ENCODE assay signal across 20 cellular contexts in genomic region chr21:35352066-35352770, GRCh38.
DNase-seq lines count a peak whose midpoint lies in the region; ATAC-seq and TF ChIP-seq lines count a peak whose summit lies in the region.
"Had no signal": no experiment of that assay in that cellular context is flagged by ENCODE, and none has a peak within 500 bp of the region (broad histone marks: within the 10 kb centered on the region; RNA-seq: fewer than 3 reads in every experiment).

No MANE protein-coding gene starts in this region.

- H3K27me3 Mint-ChIP-seq in activated T-cell treated with anti-CD3 and anti-CD28 coated beads, Interleukin-2, amount 50 U/mL, for 4 hours (ENCODE audit: low read depth) = no peaks in the 10 kb centered on the region
- peaks cover 3% of the 10 kb centered on the region for H3K27me3 Mint-ChIP-seq in activated T-helper 17 cell treated with anti-CD3 and anti-CD28 coated beads, Interleukin-2, amount 50 U/mL, for 72 hours
- H3K27me3 Mint-ChIP-seq: brain had no signal

- H3F3A ChIP-seq in smooth muscle cell (ENCODE audit: low read depth) = peaks cover 34% of the 10 kb centered on the region

- H3K79me2 ChIP-seq in smooth muscle cell (ENCODE audit: low read depth) = no peaks in the 10 kb centered on the region

- no peaks in the 10 kb centered on the region for H3K9me3 Mint-ChIP-seq in activated T-cell treated with anti-CD3 and anti-CD28 coated beads, Interleukin-2, amount 50 U/mL, for 4 hours
- peaks cover 7% of the 10 kb centered on the region for H3K9me3 Mint-ChIP-seq in activated T-helper 17 cell treated with anti-CD3 and anti-CD28 coated beads, Interleukin-2, amount 50 U/mL, for 72 hours
- H3K9me3 Mint-ChIP-seq: brain, neural progenitor cell had no signal

- peak overlapping the region; percentile 99 for H3K9ac ChIP-seq in smooth muscle cell (ENCODE audit: low read depth)
- H3K9ac ChIP-seq: neural progenitor cell had no signal

- H3K4me2 ChIP-seq in smooth muscle cell = peak overlapping the region; percentile 73
- H3K4me2 ChIP-seq: A549, neural progenitor cell had no signal

- no peak overlapping the region for H3K4me3 ChIP-seq in fibroblast of villous mesenchyme (ENCODE audit: low read depth, low read length)
- H3K4me3 ChIP-seq in smooth muscle cell = no peak overlapping the region
- H3K4me3 ChIP-seq: A549, lower lobe of right lung, neural progenitor cell had no signal

- H3K4me3 Mint-ChIP-seq in activated T-cell treated with anti-CD3 and anti-CD28 coated beads, Interleukin-2, amount 50 U/mL, for 4 hours = no peak overlapping the region
- peak overlapping the region; percentile 79 for H3K4me3 Mint-ChIP-seq in activated T-helper 17 cell treated with anti-CD3 and anti-CD28 coated beads, Interleukin-2, amount 50 U/mL, for 72 hours
- H3K4me3 Mint-ChIP-seq: brain; neural progenitor cell; T-helper 1 cell treated with Interleukin-12 subunit alpha and Interleukin-12 subunit beta and Interleukin-4 antibody, amounts not matched to agents 30 μg/mL and 1 μg/mL, for 36 hours had no signal

- H3K4me1 Mint-ChIP-seq in activated T-cell treated with anti-CD3 and anti-CD28 coated beads, Interleukin-2, amount 50 U/mL, for 4 hours (ENCODE audit: low read depth) = peaks cover 27% of the 10 kb centered on the region
- H3K4me1 Mint-ChIP-seq in activated T-helper 17 cell treated with anti-CD3 and anti-CD28 coated beads, Interleukin-2, amount 50 U/mL, for 72 hours = peaks cover 35% of the 10 kb centered on the region
- H3K4me1 Mint-ChIP-seq: brain had no signal

- H3K27me3 ChIP-seq in smooth muscle cell (ENCODE audit: low read depth) = no peaks in the 10 kb centered on the region
- H3K27me3 ChIP-seq: neural progenitor cell had no signal

- peak; percentile 13 to 41 for ATAC-seq in activated T-cell treated with anti-CD3 and anti-CD28 coated beads, Interleukin-2, amount 50 U/mL, for 4 hours
- ATAC-seq in activated T-helper 17 cell treated with anti-CD3 and anti-CD28 coated beads, Interleukin-2, amount 50 U/mL, for 72 hours (replicated peaks) = peak; percentile 48
- ATAC-seq: A549, HCT116, lower lobe of right lung, sciatic nerve had no signal

- peaks cover 13% of the 10 kb centered on the region for H3K4me1 ChIP-seq in smooth muscle cell (ENCODE audit: low read depth)
- H3K4me1 ChIP-seq: A549, lower lobe of right lung, neural progenitor cell had no signal

- H3K36me3 Mint-ChIP-seq in activated T-cell treated with anti-CD3 and anti-CD28 coated beads, Interleukin-2, amount 50 U/mL, for 4 hours (ENCODE audit: insufficient read depth) = peaks cover 2% of the 10 kb centered on the region
- no peaks in the 10 kb centered on the region for H3K36me3 Mint-ChIP-seq in activated T-helper 17 cell treated with anti-CD3 and anti-CD28 coated beads, Interleukin-2, amount 50 U/mL, for 72 hours (ENCODE audit: low read depth)
- H3K36me3 Mint-ChIP-seq: brain, neural progenitor cell had no signal

- TF ChIP-seq CTCF in fibroblast of villous mesenchyme (IDR thresholded peaks at IDR 0.05; ENCODE audit: insufficient read depth, low read depth, low read length) = no peak
- no peak for TF ChIP-seq CTCF in smooth muscle cell (IDR thresholded peaks at IDR 0.05; ENCODE audit: borderline replicate concordance, insufficient read depth, poor library complexity, severe bottlenecking)

- WGBS in smooth muscle cell (ENCODE audit: low lambda C conversion rate) = 65% methylated on average over 4 of the region's 4 CpGs

- H2AFZ ChIP-seq in smooth muscle cell (ENCODE audit: low read depth) = no peak overlapping the region

- peak overlapping the region; percentile 100 for H3K27ac ChIP-seq in smooth muscle cell (ENCODE audit: low read depth)
- H3K27ac ChIP-seq: A549, HL-60, lower lobe of right lung, neural progenitor cell had no signal

- H3K36me3 ChIP-seq in smooth muscle cell (ENCODE audit: low read depth) = no peaks in the 10 kb centered on the region
- H3K36me3 ChIP-seq: lower lobe of right lung, neural progenitor cell had no signal

- no peaks in the 10 kb centered on the region for H4K20me1 ChIP-seq in smooth muscle cell (ENCODE audit: low read depth)

- peak overlapping the region; percentile 97 for H3K27ac Mint-ChIP-seq in activated T-helper 17 cell treated with anti-CD3 and anti-CD28 coated beads, Interleukin-2, amount 50 U/mL, for 72 hours
- H3K27ac Mint-ChIP-seq: neural progenitor cell; T-helper 1 cell treated with Interleukin-12 subunit alpha and Interleukin-12 subunit beta and Interleukin-4 antibody, amounts not matched to agents 30 μg/mL and 1 μg/mL, for 36 hours had no signal

- H3K9me3 ChIP-seq in smooth muscle cell (replicated peaks; ENCODE audit: low read depth) = no peaks in the 10 kb centered on the region
- H3K9me3 ChIP-seq: A549, lower lobe of right lung had no signal

- no peak for DNase-seq in activated T-cell treated with anti-CD3 and anti-CD28 coated beads, Interleukin-2, amount 50 U/mL, for 4 hours
- no peak for DNase-seq in activated T-cell treated with anti-CD3 and anti-CD28 coated beads, Interleukin-2, amount 50 U/mL, for 48 hours
- DNase-seq in fibroblast of villous mesenchyme (ENCODE audit: low read depth) (peak; percentile 37), smooth muscle cell (lab: John Stamatoyannopoulos, UW; ENCODE audit: unreplicated experiment) (no peak), NCI-H1092 (lab: John Stamatoyannopoulos, UW) (no peak), superior temporal gyrus (ENCODE audit: extremely low spot score) (no peak), NCI-H187 (lab: John Stamatoyannopoulos, UW) (no peak)
- DNase-seq: hippocampal formation, lower lobe of right lung, NCI-H187 treated with DMSO at 0.1 percent for 48 hours, NCI-H526, RPMI8226 had no signal
